9 cellular contexts compared by ENCODE assay signal in the genomic region with DNA sequence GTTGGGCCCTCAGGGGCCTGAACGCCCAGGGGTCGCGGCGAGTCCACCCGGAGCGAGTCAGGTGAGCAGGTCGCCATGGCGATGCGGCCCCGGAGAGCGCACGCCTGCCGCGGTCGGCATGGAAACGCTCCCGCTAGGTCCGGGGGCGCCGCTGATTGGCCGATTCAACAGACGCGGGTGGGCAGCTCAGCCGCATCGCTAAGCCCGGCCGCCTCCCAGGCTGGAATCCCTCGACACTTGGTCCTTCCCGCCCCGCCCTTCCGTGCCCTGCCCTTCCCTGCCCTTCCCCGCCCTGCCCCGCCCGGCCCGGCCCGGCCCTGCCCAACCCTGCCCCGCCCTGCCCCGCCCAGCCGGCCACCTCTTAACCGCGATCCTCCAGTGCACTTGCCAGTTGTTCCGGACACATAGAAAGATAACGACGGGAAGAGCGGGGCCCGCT. TPM values are rescaled to one million over a fixed set of nuclear protein-coding genes. Genes with fewer than 3 reads are reported as not detected.
DNase-seq lines count a peak whose midpoint lies in the region; ATAC-seq, FAIRE-seq and TF ChIP-seq lines count a peak whose summit lies in the region.
"Had no signal": no experiment of that assay in that cellular context is flagged by ENCODE, and none has a peak within 500 bp of the region (broad histone marks: within the 10 kb centered on the region; RNA-seq: fewer than 3 reads in every experiment).

A gene (plus strand): TSS at position 390 of the 439 bp plus-strand sequence. CDS start 562 bp downstream, outside the sequence.

- H2AFZ ChIP-seq in astrocyte (ENCODE audit: low read depth, low read length), result peak within 1 kb of the TSS; percentile 95

- H3K27me3 ChIP-seq in astrocyte (ENCODE audit: insufficient read depth, low read length), result peaks cover 28% of the 10 kb centered on the region
- peaks cover 22% of the 10 kb centered on the region for H3K27me3 ChIP-seq in iPS DF 6.9 (ENCODE audit: control insufficient read depth, insufficient read depth, low read length)

- peaks cover 47% of the 10 kb centered on the region for H3K27me3 Mint-ChIP-seq in astrocyte (ENCODE audit: low read depth, unreplicated experiment)

- TF ChIP-seq CTCF in astrocyte (IDR thresholded peaks at IDR 0.05; ENCODE audit: insufficient read depth, low read depth, low read length), result no peak

- H3K4me1 Mint-ChIP-seq in astrocyte (ENCODE audit: low read depth, unreplicated experiment), result peaks cover 4% of the 10 kb centered on the region

- peak within 1 kb of the TSS; percentile 76 for H3K4me3 Mint-ChIP-seq in astrocyte (ENCODE audit: unreplicated experiment)

- H3K27ac Mint-ChIP-seq in astrocyte (ENCODE audit: unreplicated experiment), result no peak within 1 kb of the TSS

- DNase-seq in AG08396 (ENCODE audit: low spot score) (peak; percentile 43), NCI-H510A (lab: John Stamatoyannopoulos, UW) (peak; percentile 21), astrocyte (ENCODE audit: low read depth) (no peak), iPS DF 6.9 (ENCODE audit: low read depth, low spot score) (peak; percentile 52), NCI-H1048 (lab: John Stamatoyannopoulos, UW) (no peak), AG08395 (ENCODE audit: low spot score) (no peak)

- H3K4me3 ChIP-seq in astrocyte (ENCODE audit: insufficient read depth, low read depth, low read length), result peak within 1 kb of the TSS; percentile 64
- H3K4me3 ChIP-seq in iPS DF 6.9 (ENCODE audit: low read length), result peak within 1 kb of the TSS; percentile 75; the same call in 1 of the 2 replicates
- H3K4me3 ChIP-seq in skin epidermis, result peak within 1 kb of the TSS; percentile 25 to 41 (median 33)

- no peaks in the 10 kb centered on the region for H3K79me2 ChIP-seq in astrocyte (ENCODE audit: insufficient read depth, low read length)

- no peaks in the 10 kb centered on the region for H3K36me3 Mint-ChIP-seq in astrocyte (ENCODE audit: low read depth, unreplicated experiment)

- H3K9me3 ChIP-seq in astrocyte (ENCODE audit: insufficient read depth, low read depth, low read length) (no peaks in the 10 kb centered on the region), iPS DF 6.9 (ENCODE audit: control insufficient read depth, insufficient read depth, low read length) (no peaks in the 10 kb centered on the region)

- no peaks in the 10 kb centered on the region for H4K20me1 ChIP-seq in astrocyte (ENCODE audit: insufficient read depth, low read length)

- H3K4me2 ChIP-seq in astrocyte (ENCODE audit: low read length), result peak within 1 kb of the TSS; percentile 97

- no peaks in the 10 kb centered on the region for H3K36me3 ChIP-seq in astrocyte (ENCODE audit: insufficient read depth, low read length)
- no peaks in the 10 kb centered on the region for H3K36me3 ChIP-seq in iPS DF 6.9 (ENCODE audit: control insufficient read depth, insufficient read depth, low read length)

- H3K9me3 Mint-ChIP-seq in astrocyte (ENCODE audit: unreplicated experiment), result no peaks in the 10 kb centered on the region

- H3K4me1 ChIP-seq in astrocyte (ENCODE audit: insufficient read depth, low read length) (peaks cover 18% of the 10 kb centered on the region), iPS DF 6.9 (ENCODE audit: control insufficient read depth, insufficient read depth, low read length) (no peaks in the 10 kb centered on the region)

- peak; percentile 72 for ATAC-seq in GM19351 (IDR thresholded peaks at IDR 0.05; ENCODE audit: unreplicated experiment)
- ATAC-seq: left colon had no signal

- WGBS in iPS DF 6.9 (ENCODE audit: insufficient coverage, insufficient read length), result no CpG with 5 or more reads among the region's 46 CpGs

- no peak within 1 kb of the TSS for H3K27ac ChIP-seq in astrocyte (ENCODE audit: low read depth, low read length)
- no peak within 1 kb of the TSS for H3K27ac ChIP-seq in iPS DF 6.9 (ENCODE audit: low read length)
- no peak within 1 kb of the TSS for H3K27ac ChIP-seq in skin epidermis

- FAIRE-seq in astrocyte (lab: Jason Lieb, UNC), result no peak

- peak within 1 kb of the TSS; percentile 58 for H3K9ac ChIP-seq in astrocyte (ENCODE audit: low read length)

RNA-seq across cellular contexts. Expression of the gene that starts here (rescaled TPM):
- 0.70 and 0.91 TPM in 2 replicates for total RNA-seq in astrocyte
- total RNA-seq: left colon had no signal

Comparison
In these comparisons a context has a peak if more than half of its experiments do, and no peak if none do; other contexts are left out.
1. DNase-seq: peak in AG08396 (single experiment), NCI-H510A (single experiment) and iPS DF 6.9 (single experiment); none in astrocyte (single experiment), NCI-H1048 (single experiment) and AG08395 (single experiment).
2. Peak in every context shown above with its lines, with median percentiles within 50 percentile points of each other: H3K4me3 ChIP-seq.